ENCODE assay signal across 1 cellular context in genomic region chr11:65584723-65585171, GRCh38.
TF ChIP-seq lines count a peak whose summit lies in the region.

No MANE protein-coding gene starts in this region.

TF ChIP-seq in HepG2, 621 proteins besides CTCF, POLR2A, EP300 and RAD21:
- no peak for TF ChIP-seq ETV5 (CRISPR knock-in tag; IDR thresholded peaks at IDR 0.05; ENCODE audit: borderline replicate concordance)
- no peak for TF ChIP-seq HOXD1 (CRISPR knock-in tag; IDR thresholded peaks at IDR 0.05)
